In the genomic region with DNA sequence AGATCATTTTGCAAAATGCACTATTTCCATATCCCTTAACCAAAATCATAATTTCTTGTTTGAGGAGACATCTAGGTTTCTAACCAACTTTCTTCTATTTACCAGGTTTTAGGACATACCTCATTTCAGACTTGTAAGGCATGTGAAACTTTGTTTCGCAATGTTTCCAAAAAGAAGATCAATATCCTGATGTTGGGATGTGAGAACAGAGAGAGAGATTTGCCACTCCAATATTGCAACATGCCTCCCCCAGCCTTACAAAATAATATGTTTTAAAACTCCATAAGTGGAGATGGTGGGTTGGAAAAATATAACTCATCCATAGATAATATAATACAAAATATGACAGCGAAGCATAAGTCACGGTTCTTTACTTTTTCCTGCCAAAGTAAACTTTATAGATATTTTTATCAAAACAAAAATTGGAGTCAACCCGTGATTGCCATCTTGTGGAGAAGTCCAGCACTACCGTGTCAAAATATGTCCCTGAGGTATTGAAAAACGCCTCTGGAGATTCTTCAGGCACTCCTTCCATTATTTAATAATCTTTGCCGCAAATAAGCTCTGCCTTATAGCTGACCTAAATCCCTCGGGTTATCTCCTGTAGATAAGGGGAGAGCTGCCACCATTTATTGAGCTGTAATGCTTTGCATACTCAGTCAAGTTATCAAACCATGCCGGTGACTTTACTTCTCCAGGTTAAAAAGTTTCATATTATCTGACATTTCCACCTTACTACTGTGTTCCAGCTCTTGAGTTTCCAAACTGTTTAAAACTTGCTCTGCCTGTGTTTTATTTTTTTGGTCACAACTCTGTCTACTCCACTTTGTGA, we compare ENCODE assay signal across 8 cellular contexts.
DNase-seq lines count a peak whose midpoint lies in the region; ATAC-seq and TF ChIP-seq lines count a peak whose summit lies in the region.

No MANE protein-coding gene starts in this region.

- peak overlapping the region in 1 of 3 experiments; percentile 29 for H3K27ac Mint-ChIP-seq in nephron
- H3K27ac Mint-ChIP-seq in activated naive CD8-positive, alpha-beta T cell treated with anti-CD3 and anti-CD28 coated beads for 36 hours = no peak overlapping the region

- H3K4me3 Mint-ChIP-seq in nephron = no peak overlapping the region
- no peak overlapping the region for H3K4me3 Mint-ChIP-seq in activated naive CD8-positive, alpha-beta T cell treated with anti-CD3 and anti-CD28 coated beads for 36 hours

- no peaks in the 10 kb centered on the region for H3K9me3 Mint-ChIP-seq in nephron
- H3K9me3 Mint-ChIP-seq in activated naive CD8-positive, alpha-beta T cell treated with anti-CD3 and anti-CD28 coated beads for 36 hours = peaks cover 1% of the 10 kb centered on the region

- ATAC-seq in GM19035 (IDR thresholded peaks at IDR 0.05; ENCODE audit: unreplicated experiment) (peak; percentile 40), GM18498 (IDR thresholded peaks at IDR 0.05; ENCODE audit: unreplicated experiment) (no peak), GM21381 (IDR thresholded peaks at IDR 0.05; ENCODE audit: unreplicated experiment) (no peak)

- in situ Hi-C loops in T47D (cut with HindIII; ENCODE audit: low pct_unique_long_range_greater_than_20kb, low sequenced_read_pairs) = no loop called here

- no peaks in the 10 kb centered on the region for H3K4me1 Mint-ChIP-seq in nephron
- no peaks in the 10 kb centered on the region for H3K4me1 Mint-ChIP-seq in activated naive CD8-positive, alpha-beta T cell treated with anti-CD3 and anti-CD28 coated beads for 36 hours

- H3K27me3 Mint-ChIP-seq in nephron (ENCODE audit: low read depth) = peaks cover 1% of the 10 kb centered on the region
- peaks cover 3% of the 10 kb centered on the region for H3K27me3 Mint-ChIP-seq in activated naive CD8-positive, alpha-beta T cell treated with anti-CD3 and anti-CD28 coated beads for 36 hours

- peak; percentile 56 to 74 (median 62) for TF ChIP-seq CTCF in nephron (IDR thresholded peaks at IDR 0.05; ENCODE audit: unreplicated experiment in 3 of 3)

- no peaks in the 10 kb centered on the region for H3K36me3 Mint-ChIP-seq in nephron (ENCODE audit: low read depth)
- no peaks in the 10 kb centered on the region for H3K36me3 Mint-ChIP-seq in activated naive CD8-positive, alpha-beta T cell treated with anti-CD3 and anti-CD28 coated beads for 36 hours

- DNase-seq in AG08395 (ENCODE audit: low spot score) = peak; percentile 17
- peak; percentile 47 for DNase-seq in NCI-H226
- peak; percentile 9 to 43 for DNase-seq in T47D (ENCODE audit: low read depth in 1 of 2, low spot score in 1 of 2)
- no peak for DNase-seq in activated naive CD8-positive, alpha-beta T cell treated with anti-CD3 and anti-CD28 coated beads for 36 hours
